In the genomic region with DNA sequence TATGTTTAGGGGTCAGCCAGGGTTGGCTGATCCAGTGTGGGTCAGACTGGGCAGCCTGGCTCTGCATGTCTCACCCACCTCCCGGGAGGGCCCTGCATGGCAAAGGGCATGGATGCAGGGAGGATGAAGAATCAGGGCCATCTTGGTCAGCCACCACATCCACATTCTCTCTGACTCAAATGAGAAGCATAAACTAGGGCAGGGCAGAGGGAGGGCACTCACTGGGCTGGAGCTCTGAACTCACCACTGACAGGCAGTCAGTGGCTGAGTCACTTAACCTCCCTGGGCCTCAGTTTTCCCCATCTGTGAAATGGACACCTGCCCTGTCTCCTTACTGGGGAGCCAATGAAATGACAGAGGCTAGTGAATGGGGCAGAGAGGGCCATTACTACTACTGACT, we compare ENCODE assay signal across 23 cellular contexts. TPM values are rescaled to one million over a fixed set of nuclear protein-coding genes. Genes with fewer than 3 reads are reported as not detected.
DNase-seq lines count a peak whose midpoint lies in the region; ATAC-seq and TF ChIP-seq lines count a peak whose summit lies in the region.
"Had no signal": no experiment of that assay in that cellular context is flagged by ENCODE, and none has a peak within 500 bp of the region (broad histone marks: within the 10 kb centered on the region; RNA-seq: fewer than 3 reads in every experiment).

No MANE protein-coding gene starts in this region.

- DNase-seq in EH (ENCODE audit: low read depth) = peak; percentile 23
- DNase-seq in M059J (ENCODE audit: low read depth) = peak; percentile 48
- DNase-seq in body of pancreas = no peak
- no peak for DNase-seq in neuronal stem cell (ENCODE audit: low spot score)
- DNase-seq in mesenchymal stem cell = no peak
- DNase-seq in putamen (ENCODE audit: low spot score) = no peak
- no peak for DNase-seq in NCI-H2081 (lab: John Stamatoyannopoulos, UW)
- DNase-seq in stimulated activated CD4-positive, alpha-beta T cell treated with anti-CD3 and anti-CD28 coated beads, Interleukin-12 subunit alpha, Interleukin-12 subunit beta, amount 100 ng/mL, for 4 hours = no peak
- DNase-seq: Calu3; CD4-positive, alpha-beta memory T cell; DMS53; MM.1S; NCI-H1105; NCI-H1694 treated with DMSO at 0.1 percent for 48 hours; NCI-H345; NCI-H526; NK-92 treated with Interleukin-12 subunit alpha and Interleukin-12 subunit beta, amount 100 ng/mL, for 24 hours; SJCRH30 had no signal

- H4K91ac ChIP-seq in neuronal stem cell (ENCODE audit: low read depth, low read length, poor library complexity) = no peak overlapping the region
- H4K91ac ChIP-seq in mesenchymal stem cell (ENCODE audit: low read length) = no peak overlapping the region

- H4K8ac ChIP-seq in neuronal stem cell (ENCODE audit: low read depth, low read length) (no peak overlapping the region), mesenchymal stem cell (ENCODE audit: low read length) (no peak overlapping the region)

- no peak for ATAC-seq in body of pancreas
- ATAC-seq: GM12878 had no signal

- no peak overlapping the region for H3K9ac ChIP-seq in neuronal stem cell (ENCODE audit: low read depth, low read length, poor library complexity)
- H3K9ac ChIP-seq in mesenchymal stem cell (ENCODE audit: low read length) = no peak overlapping the region
- H3K9ac ChIP-seq: KMS-11 had no signal

- H3K79me1 ChIP-seq in neuronal stem cell (ENCODE audit: low read depth, low read length) = no peaks in the 10 kb centered on the region
- H3K79me1 ChIP-seq in mesenchymal stem cell (replicated peaks; ENCODE audit: low read length, poor library complexity, severe bottlenecking) = no peaks in the 10 kb centered on the region

- no peak overlapping the region for H2AFZ ChIP-seq in neuronal stem cell (ENCODE audit: low read length)
- no peak overlapping the region for H2AFZ ChIP-seq in mesenchymal stem cell (ENCODE audit: low read depth, low read length)

- no peak for TF ChIP-seq POLR2A in body of pancreas (IDR thresholded peaks at IDR 0.05)

- intact Hi-C loops in body of pancreas (cut with DNase I) = no loop called here

- H3K27me3 ChIP-seq in body of pancreas (no peaks in the 10 kb centered on the region), neuronal stem cell (ENCODE audit: control insufficient read depth in 3 of 3, insufficient read depth in 3 of 3, low read depth in 1 of 3, low read length in 3 of 3) (peaks cover 0 to 12% (median 0%) of the 10 kb centered on the region in 3 experiments), mesenchymal stem cell (ENCODE audit: control insufficient read depth in 1 of 2, insufficient read depth in 1 of 2, low read length in 2 of 2) (peaks cover 6 to 8% of the 10 kb centered on the region in 2 experiments)
- H3K27me3 ChIP-seq: SJCRH30 had no signal

- H2BK120ac ChIP-seq in neuronal stem cell (ENCODE audit: low read depth, low read length) (no peak overlapping the region), mesenchymal stem cell (ENCODE audit: low read depth, low read length) (no peak overlapping the region)

- H3K4me1 ChIP-seq in body of pancreas (peaks cover 59% of the 10 kb centered on the region), neuronal stem cell (ENCODE audit: control insufficient read depth in 2 of 2, insufficient read depth in 1 of 2, low read depth in 1 of 2, low read length in 2 of 2) (no peaks in the 10 kb centered on the region), mesenchymal stem cell (ENCODE audit: control insufficient read depth, insufficient read depth, low read depth, low read length) (peaks cover 5% of the 10 kb centered on the region)

- H3K14ac ChIP-seq in neuronal stem cell (ENCODE audit: low read length) = peak overlapping the region; percentile 9
- H3K14ac ChIP-seq in mesenchymal stem cell (ENCODE audit: low read length in 2 of 2) = no peak overlapping the region

- H3K23ac ChIP-seq in neuronal stem cell (ENCODE audit: low read depth, low read length, poor library complexity) (no peak overlapping the region), mesenchymal stem cell (ENCODE audit: low read length in 2 of 2) (no peak overlapping the region)

- no peak overlapping the region for H3K4me3 ChIP-seq in body of pancreas
- peak overlapping the region in 1 of 2 donors; percentile 8 for H3K4me3 ChIP-seq in neuronal stem cell (ENCODE audit: low read length in 2 of 2)
- H3K4me3 ChIP-seq in mesenchymal stem cell (ENCODE audit: insufficient read depth in 1 of 2, low read depth in 1 of 2, low read length in 2 of 2) = no peak overlapping the region
- H3K4me3 ChIP-seq: GM12878, SJCRH30 had no signal

- H2BK12ac ChIP-seq in neuronal stem cell (ENCODE audit: low read length) (no peak overlapping the region), mesenchymal stem cell (ENCODE audit: low read length in 2 of 2) (no peak overlapping the region)

- H3K36me3 ChIP-seq in body of pancreas (replicated peaks in 1 of 2; ENCODE audit: insufficient read depth in 1 of 2, low read depth in 2 of 2) = no peaks in the 10 kb centered on the region
- no peaks in the 10 kb centered on the region for H3K36me3 ChIP-seq in neuronal stem cell (replicated peaks in 1 of 2; ENCODE audit: control insufficient read depth in 2 of 2, insufficient read depth in 2 of 2, low read length in 2 of 2)
- H3K36me3 ChIP-seq in mesenchymal stem cell (ENCODE audit: control insufficient read depth in 1 of 2, insufficient read depth in 2 of 2, low read depth in 1 of 2, low read length in 2 of 2) = no peaks in the 10 kb centered on the region
- H3K36me3 ChIP-seq: SJCRH30 had no signal

- peak overlapping the region; percentile 83 to 92 (median 88) for H3K27ac ChIP-seq in body of pancreas
- H3K27ac ChIP-seq in neuronal stem cell (replicated peaks; ENCODE audit: low read length) = no peak overlapping the region
- H3K27ac ChIP-seq in mesenchymal stem cell (ENCODE audit: low read length, poor library complexity, severe bottlenecking) = no peak overlapping the region
- H3K27ac ChIP-seq: KMS-11, SJCRH30 had no signal

- H3K4me2 ChIP-seq in neuronal stem cell (ENCODE audit: insufficient read depth, low read length, poor library complexity, severe bottlenecking) (no peak overlapping the region), mesenchymal stem cell (ENCODE audit: low read length, poor library complexity, severe bottlenecking) (no peak overlapping the region)
- H3K4me2 ChIP-seq: KMS-11 had no signal

- H2AK5ac ChIP-seq in neuronal stem cell (ENCODE audit: low read depth, low read length) (no peak overlapping the region), mesenchymal stem cell (ENCODE audit: low read length, severe bottlenecking) (no peak overlapping the region)

- H3K18ac ChIP-seq in neuronal stem cell (ENCODE audit: low read length) (no peak overlapping the region), mesenchymal stem cell (ENCODE audit: low read depth in 1 of 2, low read length in 2 of 2) (no peak overlapping the region)

- H2BK5ac ChIP-seq in neuronal stem cell (ENCODE audit: low read length) (no peak overlapping the region), mesenchymal stem cell (ENCODE audit: low read depth, low read length, poor library complexity, severe bottlenecking) (no peak overlapping the region)

- H2BK15ac ChIP-seq in neuronal stem cell (ENCODE audit: low read length) (no peak overlapping the region), mesenchymal stem cell (ENCODE audit: low read depth, poor library complexity, severe bottlenecking) (no peak overlapping the region)

- WGBS in body of pancreas, 2 donors = 44% methylated on average over 1 of the region's 1 CpG; no CpG with 5 or more reads in 1 of the 2 donors
- no CpG with 5 or more reads among the region's 1 CpG for WGBS in neuronal stem cell (ENCODE audit: extremely low coverage in 2 of 2, insufficient read length in 2 of 2, insufficient replicate concordance in 1 of 2), 2 donors
- 100% methylated on average over 1 of the region's 1 CpG for WGBS in mesenchymal stem cell

- TF ChIP-seq CTCF in body of pancreas (IDR thresholded peaks at IDR 0.05) = no peak

- H3K4ac ChIP-seq in neuronal stem cell (ENCODE audit: low read length) (no peak overlapping the region), mesenchymal stem cell (ENCODE audit: low read depth in 1 of 2, low read length in 2 of 2) (no peak overlapping the region)

- H3K9me3 ChIP-seq in body of pancreas (no peaks in the 10 kb centered on the region), neuronal stem cell (replicated peaks in 1 of 2; ENCODE audit: control insufficient read depth in 2 of 2, insufficient read depth in 1 of 2, low read depth in 1 of 2, low read length in 2 of 2) (peaks cover 3 to 8% of the 10 kb centered on the region in 2 donors), mesenchymal stem cell (ENCODE audit: control insufficient read depth, low read length) (no peaks in the 10 kb centered on the region)
- H3K9me3 ChIP-seq: SJCRH30 had no signal

RNA-seq across cellular contexts. Expression of a gene that starts 4.3 kb away (rescaled TPM):
- not detected in 2 replicates for total RNA-seq in M059J (2014; rRNA removed; shearing (Covaris generic))
- total RNA-seq in body of pancreas = over 10,000 TPM in 1 of 2 donors, 1,000 to 10,000 TPM in 1; 4,384 to 21,046 TPM
- not detected for polyA plus RNA-seq in neuronal stem cell (2013, experiment 1 of 2)
- not detected for polyA plus RNA-seq in neuronal stem cell (2013, experiment 2 of 2)
- polyA plus RNA-seq in mesenchymal stem cell (2013, experiment 1 of 2) = not detected
- polyA plus RNA-seq in mesenchymal stem cell (2013, experiment 2 of 2) = not detected
- total RNA-seq: A172; Calu3; CD4-positive, alpha-beta memory T cell; OCI-LY7 had no signal
- polyA plus RNA-seq: BJ; CD4-positive, alpha-beta memory T cell; GM12878 had no signal

RNA-seq across cellular contexts. Expression of a gene that starts 14.0 kb away (rescaled TPM):
- 0.15 TPM in 1 of 2 replicates, not detected in the other for total RNA-seq in M059J (2014; rRNA removed; shearing (Covaris generic))
- total RNA-seq in body of pancreas = over 10,000 TPM in 1 of 2 donors, 1,000 to 10,000 TPM in 1; 6,275 to 13,040 TPM
- 0.21 TPM for polyA plus RNA-seq in neuronal stem cell (2013, experiment 1 of 2)
- polyA plus RNA-seq in neuronal stem cell (2013, experiment 2 of 2) = not detected
- 0.08 TPM for polyA plus RNA-seq in mesenchymal stem cell (2013, experiment 1 of 2)
- polyA plus RNA-seq in mesenchymal stem cell (2013, experiment 2 of 2) = not detected
- total RNA-seq: A172, Calu3, OCI-LY7 had no signal
- polyA plus RNA-seq: BJ; CD4-positive, alpha-beta memory T cell had no signal

RNA-seq across cellular contexts. Expression of a gene that starts 23.7 kb away (rescaled TPM):
- not detected in 2 replicates for total RNA-seq in M059J (2014; rRNA removed; shearing (Covaris generic))
- 1,000 to 10,000 TPM in 1 of 2 donors, 100 to 1,000 TPM in 1; 333 to 1,481 TPM for total RNA-seq in body of pancreas
- not detected for polyA plus RNA-seq in neuronal stem cell (2013, experiment 1 of 2)
- not detected for polyA plus RNA-seq in neuronal stem cell (2013, experiment 2 of 2)
- polyA plus RNA-seq in mesenchymal stem cell (2013, experiment 1 of 2) = not detected
- polyA plus RNA-seq in mesenchymal stem cell (2013, experiment 2 of 2) = not detected
- total RNA-seq: A172; Calu3; CD4-positive, alpha-beta memory T cell; GM12878; OCI-LY7 had no signal
- polyA plus RNA-seq: BJ; CD4-positive, alpha-beta memory T cell; GM12878 had no signal

RNA-seq across cellular contexts. Expression of a gene that starts 42.5 kb away (rescaled TPM):
- total RNA-seq in M059J (2014; rRNA removed; shearing (Covaris generic)) = 70.7 and 107 TPM in 2 replicates
- 10 to 100 TPM; 56.7 to 78.6 TPM for total RNA-seq in body of pancreas
- 12.5 TPM for polyA plus RNA-seq in neuronal stem cell (2013, experiment 1 of 2)
- polyA plus RNA-seq in neuronal stem cell (2013, experiment 2 of 2) = 12.8 TPM
- 46.3 TPM for polyA plus RNA-seq in mesenchymal stem cell (2013, experiment 1 of 2)
- polyA plus RNA-seq in mesenchymal stem cell (2013, experiment 2 of 2) = 45.6 TPM

Comparison
In these comparisons a context has a peak if more than half of its experiments do, and no peak if none do; other contexts are left out.
1. DNase-seq: peak in EH (single experiment) and M059J (single experiment); none in body of pancreas (0 of 4), neuronal stem cell (single experiment), mesenchymal stem cell (single experiment), putamen (single experiment), NCI-H2081 (0 of 2) and stimulated activated CD4-positive, alpha-beta T cell treated with anti-CD3 and anti-CD28 coated beads, Interleukin-12 subunit alpha, Interleukin-12 subunit beta, amount 100 ng/mL, for 4 hours (single experiment).
2. H3K27ac ChIP-seq: peak in body of pancreas (4 of 4); none in neuronal stem cell (single experiment) and mesenchymal stem cell (single experiment).
3. RNA of a gene that starts 4.3 kb away (total RNA-seq): 4,384 to 21,046 TPM in body of pancreas; not detected in M059J; every median in the first group is over 1,000 times any median in the second.
4. RNA of a gene that starts 14.0 kb away (total RNA-seq): 6,275 to 13,040 TPM in body of pancreas; 0.15 TPM in M059J; every median in the first group is over 1,000 times any median in the second.
5. RNA of a gene that starts 23.7 kb away (total RNA-seq): 333 to 1,481 TPM in body of pancreas; not detected in M059J; every median in the first group is over 100 times any median in the second.